26 cellular contexts compared by ENCODE assay signal in the genomic region with DNA sequence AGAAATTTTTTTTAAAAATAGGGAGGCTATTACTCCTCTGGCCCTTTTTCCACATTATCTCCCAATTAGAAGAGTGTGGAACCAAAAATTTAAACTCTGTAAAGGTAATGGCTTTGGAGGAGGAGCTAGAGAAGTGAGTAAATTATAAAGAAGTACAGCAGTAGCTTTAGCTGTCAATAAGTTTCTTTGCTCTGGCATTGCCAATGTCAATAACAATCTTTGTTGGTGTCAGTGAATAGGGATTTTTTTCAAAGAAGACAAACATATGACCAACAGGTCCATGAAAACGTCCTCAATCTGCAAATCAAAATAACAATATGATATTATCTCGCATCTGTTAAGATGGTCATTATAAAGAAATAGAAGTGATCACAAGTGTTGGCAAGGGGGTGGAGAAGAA.
"Had no signal": no experiment of that assay in that cellular context is flagged by ENCODE, and none has a peak within 500 bp of the region (broad histone marks: within the 10 kb centered on the region; RNA-seq: fewer than 3 reads in every experiment).

No MANE protein-coding gene starts in this region.

- H3K9me3 ChIP-seq: ascending aorta, body of pancreas had no signal

- H3K36me3 ChIP-seq: ascending aorta had no signal

- H3K27ac ChIP-seq: ascending aorta, body of pancreas had no signal

- DNase-seq: activated B cell treated with CpG ODN at 0.5 μM for 24 hours; activated CD4-positive, alpha-beta memory T cell treated with anti-CD3 and anti-CD28 coated beads for 36 hours; activated CD4-positive, alpha-beta T cell treated with anti-CD3 and anti-CD28 coated beads for 1 hour; activated CD4-positive, alpha-beta T cell treated with anti-CD3 and anti-CD28 coated beads, Interleukin-2, amount 10 ng/mL, durations not matched to agents 24 days and 14 days; activated CD8-positive, alpha-beta memory T cell treated with anti-CD3 and anti-CD28 coated beads for 24 hours; activated effector memory CD4-positive, alpha-beta T cell treated with anti-CD3 and anti-CD28 coated beads, Interleukin-2, amount 50 U/mL, for 16 hours; activated naive CD4-positive, alpha-beta T cell treated with Interleukin-2 at 50 U/mL for 16 hours; activated naive CD8-positive, alpha-beta T cell treated with anti-CD3 and anti-CD28 coated beads, Interleukin-2, amount 50 U/mL, for 24 hours; activated T-cell treated with anti-CD3 and anti-CD28 coated beads, Interleukin-2, amount 50 U/mL, for 4 hours; amniotic stem cell; body of pancreas; KG1; MV-4-11; NCI-H1092 treated with DMSO at 0.1 percent for 48 hours; NCI-H1417 treated with DMSO at 0.1 percent for 48 hours; NCI-H1694; NCI-H2029; NCI-H2107; NCI-H2171 treated with DMSO at 0.1 percent for 48 hours; NCI-H345; NCI-H510A; NCI-H526 treated with DMSO at 0.1 percent for 48 hours; SHP77 treated with DMSO at 0.1 percent for 48 hours; T-helper 17 cell; T-helper 9 cell had no signal

- H3K27me3 ChIP-seq: ascending aorta, body of pancreas had no signal

- H3K4me3 ChIP-seq: ascending aorta, body of pancreas had no signal

- H3K4me1 ChIP-seq: ascending aorta, body of pancreas had no signal
